In the genomic region with DNA sequence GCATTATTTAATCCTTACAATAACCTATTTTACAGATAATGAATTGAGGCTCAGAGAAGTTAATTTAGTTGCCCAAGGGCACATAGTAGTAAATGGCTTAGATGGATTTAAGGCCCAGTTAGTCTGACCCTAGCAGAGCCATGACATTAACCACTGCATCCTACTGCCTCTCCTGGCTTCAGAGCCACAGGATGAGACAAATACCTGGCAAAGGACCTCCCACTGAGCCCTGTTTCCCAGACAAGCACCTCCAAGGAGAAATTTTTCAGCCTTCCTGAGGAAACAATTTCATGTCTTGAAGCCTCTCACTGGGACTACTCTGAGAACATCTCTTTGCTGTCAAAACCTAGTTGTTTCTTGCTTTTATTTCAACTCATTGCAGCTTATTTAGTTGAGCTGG, we compare ENCODE assay signal across 2 cellular contexts.
TF ChIP-seq lines count a peak whose summit lies in the region.

No MANE protein-coding gene starts in this region.

TF ChIP-seq in GM23338, 12 proteins besides CTCF, POLR2A, EP300 and RAD21 (continued from another document):
- TF ChIP-seq, protein P1, sequence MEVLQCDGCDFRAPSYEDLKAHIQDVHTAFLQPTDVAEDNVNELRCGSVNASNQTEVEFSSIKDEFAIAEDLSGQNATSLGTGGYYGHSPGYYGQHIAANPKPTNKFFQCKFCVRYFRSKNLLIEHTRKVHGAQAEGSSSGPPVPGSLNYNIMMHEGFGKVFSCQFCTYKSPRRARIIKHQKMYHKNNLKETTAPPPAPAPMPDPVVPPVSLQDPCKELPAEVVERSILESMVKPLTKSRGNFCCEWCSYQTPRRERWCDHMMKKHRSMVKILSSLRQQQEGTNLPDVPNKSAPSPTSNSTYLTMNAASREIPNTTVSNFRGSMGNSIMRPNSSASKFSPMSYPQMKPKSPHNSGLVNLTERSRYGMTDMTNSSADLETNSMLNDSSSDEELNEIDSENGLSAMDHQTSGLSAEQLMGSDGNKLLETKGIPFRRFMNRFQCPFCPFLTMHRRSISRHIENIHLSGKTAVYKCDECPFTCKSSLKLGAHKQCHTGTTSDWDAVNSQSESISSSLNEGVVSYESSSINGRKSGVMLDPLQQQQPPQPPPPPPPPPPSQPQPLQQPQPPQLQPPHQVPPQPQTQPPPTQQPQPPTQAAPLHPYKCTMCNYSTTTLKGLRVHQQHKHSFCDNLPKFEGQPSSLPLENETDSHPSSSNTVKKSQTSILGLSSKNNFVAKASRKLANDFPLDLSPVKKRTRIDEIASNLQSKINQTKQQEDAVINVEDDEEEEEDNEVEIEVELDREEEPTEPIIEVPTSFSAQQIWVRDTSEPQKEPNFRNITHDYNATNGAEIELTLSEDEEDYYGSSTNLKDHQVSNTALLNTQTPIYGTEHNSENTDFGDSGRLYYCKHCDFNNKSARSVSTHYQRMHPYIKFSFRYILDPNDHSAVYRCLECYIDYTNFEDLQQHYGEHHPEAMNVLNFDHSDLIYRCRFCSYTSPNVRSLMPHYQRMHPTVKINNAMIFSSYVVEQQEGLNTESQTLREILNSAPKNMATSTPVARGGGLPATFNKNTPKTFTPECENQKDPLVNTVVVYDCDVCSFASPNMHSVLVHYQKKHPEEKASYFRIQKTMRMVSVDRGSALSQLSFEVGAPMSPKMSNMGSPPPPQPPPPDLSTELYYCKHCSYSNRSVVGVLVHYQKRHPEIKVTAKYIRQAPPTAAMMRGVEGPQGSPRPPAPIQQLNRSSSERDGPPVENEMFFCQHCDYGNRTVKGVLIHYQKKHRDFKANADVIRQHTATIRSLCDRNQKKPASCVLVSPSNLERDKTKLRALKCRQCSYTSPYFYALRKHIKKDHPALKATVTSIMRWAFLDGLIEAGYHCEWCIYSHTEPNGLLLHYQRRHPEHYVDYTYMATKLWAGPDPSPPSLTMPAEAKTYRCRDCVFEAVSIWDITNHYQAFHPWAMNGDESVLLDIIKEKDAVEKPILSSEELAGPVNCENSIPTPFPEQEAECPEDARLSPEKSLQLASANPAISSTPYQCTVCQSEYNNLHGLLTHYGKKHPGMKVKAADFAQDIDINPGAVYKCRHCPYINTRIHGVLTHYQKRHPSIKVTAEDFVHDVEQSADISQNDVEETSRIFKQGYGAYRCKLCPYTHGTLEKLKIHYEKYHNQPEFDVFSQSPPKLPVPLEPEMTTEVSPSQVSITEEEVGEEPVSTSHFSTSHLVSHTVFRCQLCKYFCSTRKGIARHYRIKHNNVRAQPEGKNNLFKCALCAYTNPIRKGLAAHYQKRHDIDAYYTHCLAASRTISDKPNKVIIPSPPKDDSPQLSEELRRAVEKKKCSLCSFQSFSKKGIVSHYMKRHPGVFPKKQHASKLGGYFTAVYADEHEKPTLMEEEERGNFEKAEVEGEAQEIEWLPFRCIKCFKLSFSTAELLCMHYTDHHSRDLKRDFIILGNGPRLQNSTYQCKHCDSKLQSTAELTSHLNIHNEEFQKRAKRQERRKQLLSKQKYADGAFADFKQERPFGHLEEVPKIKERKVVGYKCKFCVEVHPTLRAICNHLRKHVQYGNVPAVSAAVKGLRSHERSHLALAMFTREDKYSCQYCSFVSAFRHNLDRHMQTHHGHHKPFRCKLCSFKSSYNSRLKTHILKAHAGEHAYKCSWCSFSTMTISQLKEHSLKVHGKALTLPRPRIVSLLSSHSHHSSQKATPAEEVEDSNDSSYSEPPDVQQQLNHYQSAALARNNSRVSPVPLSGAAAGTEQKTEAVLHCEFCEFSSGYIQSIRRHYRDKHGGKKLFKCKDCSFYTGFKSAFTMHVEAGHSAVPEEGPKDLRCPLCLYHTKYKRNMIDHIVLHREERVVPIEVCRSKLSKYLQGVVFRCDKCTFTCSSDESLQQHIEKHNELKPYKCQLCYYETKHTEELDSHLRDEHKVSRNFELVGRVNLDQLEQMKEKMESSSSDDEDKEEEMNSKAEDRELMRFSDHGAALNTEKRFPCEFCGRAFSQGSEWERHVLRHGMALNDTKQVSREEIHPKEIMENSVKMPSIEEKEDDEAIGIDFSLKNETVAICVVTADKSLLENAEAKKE (CRISPR knock-in tag; IDR thresholded peaks at IDR 0.05), result no peak
- TF ChIP-seq, protein P2, sequence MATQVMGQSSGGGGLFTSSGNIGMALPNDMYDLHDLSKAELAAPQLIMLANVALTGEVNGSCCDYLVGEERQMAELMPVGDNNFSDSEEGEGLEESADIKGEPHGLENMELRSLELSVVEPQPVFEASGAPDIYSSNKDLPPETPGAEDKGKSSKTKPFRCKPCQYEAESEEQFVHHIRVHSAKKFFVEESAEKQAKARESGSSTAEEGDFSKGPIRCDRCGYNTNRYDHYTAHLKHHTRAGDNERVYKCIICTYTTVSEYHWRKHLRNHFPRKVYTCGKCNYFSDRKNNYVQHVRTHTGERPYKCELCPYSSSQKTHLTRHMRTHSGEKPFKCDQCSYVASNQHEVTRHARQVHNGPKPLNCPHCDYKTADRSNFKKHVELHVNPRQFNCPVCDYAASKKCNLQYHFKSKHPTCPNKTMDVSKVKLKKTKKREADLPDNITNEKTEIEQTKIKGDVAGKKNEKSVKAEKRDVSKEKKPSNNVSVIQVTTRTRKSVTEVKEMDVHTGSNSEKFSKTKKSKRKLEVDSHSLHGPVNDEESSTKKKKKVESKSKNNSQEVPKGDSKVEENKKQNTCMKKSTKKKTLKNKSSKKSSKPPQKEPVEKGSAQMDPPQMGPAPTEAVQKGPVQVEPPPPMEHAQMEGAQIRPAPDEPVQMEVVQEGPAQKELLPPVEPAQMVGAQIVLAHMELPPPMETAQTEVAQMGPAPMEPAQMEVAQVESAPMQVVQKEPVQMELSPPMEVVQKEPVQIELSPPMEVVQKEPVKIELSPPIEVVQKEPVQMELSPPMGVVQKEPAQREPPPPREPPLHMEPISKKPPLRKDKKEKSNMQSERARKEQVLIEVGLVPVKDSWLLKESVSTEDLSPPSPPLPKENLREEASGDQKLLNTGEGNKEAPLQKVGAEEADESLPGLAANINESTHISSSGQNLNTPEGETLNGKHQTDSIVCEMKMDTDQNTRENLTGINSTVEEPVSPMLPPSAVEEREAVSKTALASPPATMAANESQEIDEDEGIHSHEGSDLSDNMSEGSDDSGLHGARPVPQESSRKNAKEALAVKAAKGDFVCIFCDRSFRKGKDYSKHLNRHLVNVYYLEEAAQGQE (IDR thresholded peaks at IDR 0.05; ENCODE audit: unreplicated experiment), result no peak
- TF ChIP-seq POLR2AphosphoS5 (IDR thresholded peaks at IDR 0.05; ENCODE audit: low read depth) (no peak), STAT1 (IDR thresholded peaks at IDR 0.05; ENCODE audit: unreplicated experiment) (no peak), JUNB (IDR thresholded peaks at IDR 0.05; ENCODE audit: unreplicated experiment) (no peak), NANOG (IDR thresholded peaks at IDR 0.05; ENCODE audit: borderline replicate concordance) (no peak), EZH2phosphoT487 (IDR thresholded peaks at IDR 0.05; ENCODE audit: unreplicated experiment) (no peak)

TF ChIP-seq in WTC11, 78 proteins besides CTCF, POLR2A, EP300 and RAD21 (continued from another document):
- 0 out of 2 replicates have a peak, but pooled peaks have one; percentile 9 for TF ChIP-seq ZNF121 (CRISPR knock-in tag; IDR thresholded peaks at IDR 0.05)
- no peak for TF ChIP-seq SP1 (CRISPR knock-in tag; conservative IDR thresholded peaks at IDR 0.05)
- TF ChIP-seq EMX1 (CRISPR knock-in tag; IDR thresholded peaks at IDR 0.05), result no peak
